In the genomic region with DNA sequence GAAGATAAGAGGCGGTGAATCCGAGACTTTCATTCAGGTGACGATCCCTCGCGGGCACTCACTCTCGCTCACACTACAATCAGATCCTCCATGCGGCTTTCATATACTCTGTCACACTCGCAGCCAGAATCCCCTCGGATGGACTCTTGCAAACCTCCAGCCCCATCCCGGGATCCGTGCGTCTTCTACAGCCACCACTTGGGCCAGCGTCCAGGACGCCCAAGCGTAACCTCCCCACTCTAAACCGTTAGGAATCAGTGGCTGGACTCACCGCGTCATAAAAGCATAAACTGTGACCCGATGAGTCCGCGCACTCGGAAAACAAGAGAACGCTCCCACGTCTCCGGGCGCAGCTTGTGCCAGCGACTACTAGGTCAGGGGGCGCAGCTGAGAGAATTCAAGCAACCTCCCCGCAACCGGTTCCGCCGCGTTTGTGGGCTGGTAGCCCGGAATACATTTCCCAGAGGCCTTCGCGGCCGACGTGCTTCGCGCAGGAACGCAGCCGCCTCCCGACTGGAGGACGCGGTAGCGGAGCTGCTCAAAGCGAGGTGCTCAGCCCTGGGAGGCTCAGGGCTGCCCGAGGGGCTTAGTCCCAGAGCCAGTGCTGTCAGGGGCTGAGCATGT, we compare ENCODE assay signal across 8 cellular contexts. TPM values are rescaled to one million over a fixed set of nuclear protein-coding genes. Genes with fewer than 3 reads are reported as not detected.
DNase-seq lines count a peak whose midpoint lies in the region; ATAC-seq lines count a peak whose summit lies in the region.

No MANE protein-coding gene starts in this region.

- ATAC-seq in GM18498 (IDR thresholded peaks at IDR 0.05; ENCODE audit: unreplicated experiment), result no peak

- H3K79me1 ChIP-seq in neuronal stem cell (ENCODE audit: low read depth, low read length), result no peaks in the 10 kb centered on the region

- peaks cover 0 to 3% of the 10 kb centered on the region in 2 donors for H3K4me1 ChIP-seq in neuronal stem cell (ENCODE audit: control insufficient read depth in 2 of 2, insufficient read depth in 1 of 2, low read depth in 1 of 2, low read length in 2 of 2)

- H3K4me3 Mint-ChIP-seq in stimulated activated naive CD8-positive, alpha-beta T cell treated with anti-CD3 and anti-CD28 coated beads, Interleukin-15, Interleukin-2, amounts not matched to agents 100 ng/mL and 50 ng/mL, for 24 hours, result peak overlapping the region; percentile 87

- H4K91ac ChIP-seq in neuronal stem cell (ENCODE audit: low read depth, low read length, poor library complexity), result no peak overlapping the region

- peaks cover 12% of the 10 kb centered on the region for H3K9me3 Mint-ChIP-seq in stimulated activated naive CD8-positive, alpha-beta T cell treated with anti-CD3 and anti-CD28 coated beads, Interleukin-15, Interleukin-2, amounts not matched to agents 100 ng/mL and 50 ng/mL, for 24 hours

- H3K18ac ChIP-seq in neuronal stem cell (ENCODE audit: low read length), result peak overlapping the region; percentile 91

- no peak overlapping the region for H2BK120ac ChIP-seq in neuronal stem cell (ENCODE audit: low read depth, low read length)

- H3K27me3 Mint-ChIP-seq in stimulated activated naive CD8-positive, alpha-beta T cell treated with anti-CD3 and anti-CD28 coated beads, Interleukin-15, Interleukin-2, amounts not matched to agents 100 ng/mL and 50 ng/mL, for 24 hours, result no peaks in the 10 kb centered on the region

- no peaks in the 10 kb centered on the region for H3K27me3 ChIP-seq in neuronal stem cell (ENCODE audit: control insufficient read depth in 3 of 3, insufficient read depth in 3 of 3, low read depth in 1 of 3, low read length in 3 of 3)

- H3K23ac ChIP-seq in neuronal stem cell (ENCODE audit: low read depth, low read length, poor library complexity), result no peak overlapping the region

- H3K4me1 Mint-ChIP-seq in stimulated activated naive CD8-positive, alpha-beta T cell treated with anti-CD3 and anti-CD28 coated beads, Interleukin-15, Interleukin-2, amounts not matched to agents 100 ng/mL and 50 ng/mL, for 24 hours (ENCODE audit: low read depth), result peaks cover 12% of the 10 kb centered on the region

- DNase-seq in GM19240 (ENCODE audit: insufficient read length, low spot score) (peak; percentile 8), SK-N-DZ (ENCODE audit: low spot score) (peak; percentile 92), germinal center (ENCODE audit: low spot score) (peak; percentile 85), neuronal stem cell (ENCODE audit: low spot score) (peak; percentile 70), SHP77 treated with DMSO at 0.1 percent for 48 hours (lab: John Stamatoyannopoulos, UW) (no peak)
- peak; percentile 81 for DNase-seq in activated naive CD4-positive, alpha-beta T cell treated with anti-CD3 and anti-CD28 coated beads, Interleukin-2, amount 50 U/mL, for 16 hours

- H2AK5ac ChIP-seq in neuronal stem cell (ENCODE audit: low read depth, low read length), result no peak overlapping the region

- peak overlapping the region; percentile 52 for H3K27ac Mint-ChIP-seq in stimulated activated naive CD8-positive, alpha-beta T cell treated with anti-CD3 and anti-CD28 coated beads, Interleukin-15, Interleukin-2, amounts not matched to agents 100 ng/mL and 50 ng/mL, for 24 hours

- H3K4me2 ChIP-seq in neuronal stem cell (ENCODE audit: insufficient read depth, low read length, poor library complexity, severe bottlenecking), result peak overlapping the region; percentile 68

- no CpG with 5 or more reads among the region's 48 CpGs for WGBS in neuronal stem cell (ENCODE audit: extremely low coverage in 2 of 2, insufficient read length in 2 of 2, insufficient replicate concordance in 1 of 2), 2 donors

- peak overlapping the region; percentile 97 for H2AFZ ChIP-seq in neuronal stem cell (ENCODE audit: low read length)

- H2BK12ac ChIP-seq in neuronal stem cell (ENCODE audit: low read length), result no peak overlapping the region

- H3K9ac ChIP-seq in neuronal stem cell (ENCODE audit: low read depth, low read length, poor library complexity), result peak overlapping the region; percentile 83

- peak overlapping the region; percentile 8 for H3K27ac ChIP-seq in neuronal stem cell (replicated peaks; ENCODE audit: low read length)

- peak overlapping the region; percentile 66 to 89 for H3K4me3 ChIP-seq in neuronal stem cell (ENCODE audit: low read length in 2 of 2)

- H3K4ac ChIP-seq in neuronal stem cell (ENCODE audit: low read length), result no peak overlapping the region

- peaks cover 7 to 25% of the 10 kb centered on the region in 2 donors for H3K9me3 ChIP-seq in neuronal stem cell (replicated peaks in 1 of 2; ENCODE audit: control insufficient read depth in 2 of 2, insufficient read depth in 1 of 2, low read depth in 1 of 2, low read length in 2 of 2)

- no peak overlapping the region for H3K14ac ChIP-seq in neuronal stem cell (ENCODE audit: low read length)

- H2BK15ac ChIP-seq in neuronal stem cell (ENCODE audit: low read length), result no peak overlapping the region

- no peak overlapping the region for H4K8ac ChIP-seq in neuronal stem cell (ENCODE audit: low read depth, low read length)

- peaks cover 29% of the 10 kb centered on the region for H3K36me3 Mint-ChIP-seq in stimulated activated naive CD8-positive, alpha-beta T cell treated with anti-CD3 and anti-CD28 coated beads, Interleukin-15, Interleukin-2, amounts not matched to agents 100 ng/mL and 50 ng/mL, for 24 hours (ENCODE audit: low read depth)

- H3K36me3 ChIP-seq in neuronal stem cell (replicated peaks in 1 of 2; ENCODE audit: control insufficient read depth in 2 of 2, insufficient read depth in 2 of 2, low read length in 2 of 2), result peaks cover 7 to 10% of the 10 kb centered on the region in 2 donors

- no peak overlapping the region for H2BK5ac ChIP-seq in neuronal stem cell (ENCODE audit: low read length)

RNA-seq across cellular contexts. Expression of a gene that starts 27.6 kb away (rescaled TPM):
- polyA plus RNA-seq in SK-N-DZ (2014; cell fraction: cytosol; rRNA removed), result 5.6 and 6.3 TPM in 2 replicates
- polyA plus RNA-seq in SK-N-DZ (2014; cell fraction: nucleus; rRNA removed), result 8.9 and 11.0 TPM in 2 replicates
- 8.5 TPM for polyA plus RNA-seq in neuronal stem cell (2013, experiment 1 of 2)
- 9.4 TPM for polyA plus RNA-seq in neuronal stem cell (2013, experiment 2 of 2)

RNA-seq across cellular contexts. Expression of a gene that starts 36.7 kb away (rescaled TPM):
- 20.6 and 31.6 TPM in 2 replicates for polyA plus RNA-seq in SK-N-DZ (2014; cell fraction: cytosol; rRNA removed)
- 23.0 and 28.1 TPM in 2 replicates for polyA plus RNA-seq in SK-N-DZ (2014; cell fraction: nucleus; rRNA removed)
- polyA plus RNA-seq in neuronal stem cell (2013, experiment 1 of 2), result 10.6 TPM
- polyA plus RNA-seq in neuronal stem cell (2013, experiment 2 of 2), result 10.9 TPM
